Comparison of ENCODE assay signal across 8 cellular contexts in the genomic region with DNA sequence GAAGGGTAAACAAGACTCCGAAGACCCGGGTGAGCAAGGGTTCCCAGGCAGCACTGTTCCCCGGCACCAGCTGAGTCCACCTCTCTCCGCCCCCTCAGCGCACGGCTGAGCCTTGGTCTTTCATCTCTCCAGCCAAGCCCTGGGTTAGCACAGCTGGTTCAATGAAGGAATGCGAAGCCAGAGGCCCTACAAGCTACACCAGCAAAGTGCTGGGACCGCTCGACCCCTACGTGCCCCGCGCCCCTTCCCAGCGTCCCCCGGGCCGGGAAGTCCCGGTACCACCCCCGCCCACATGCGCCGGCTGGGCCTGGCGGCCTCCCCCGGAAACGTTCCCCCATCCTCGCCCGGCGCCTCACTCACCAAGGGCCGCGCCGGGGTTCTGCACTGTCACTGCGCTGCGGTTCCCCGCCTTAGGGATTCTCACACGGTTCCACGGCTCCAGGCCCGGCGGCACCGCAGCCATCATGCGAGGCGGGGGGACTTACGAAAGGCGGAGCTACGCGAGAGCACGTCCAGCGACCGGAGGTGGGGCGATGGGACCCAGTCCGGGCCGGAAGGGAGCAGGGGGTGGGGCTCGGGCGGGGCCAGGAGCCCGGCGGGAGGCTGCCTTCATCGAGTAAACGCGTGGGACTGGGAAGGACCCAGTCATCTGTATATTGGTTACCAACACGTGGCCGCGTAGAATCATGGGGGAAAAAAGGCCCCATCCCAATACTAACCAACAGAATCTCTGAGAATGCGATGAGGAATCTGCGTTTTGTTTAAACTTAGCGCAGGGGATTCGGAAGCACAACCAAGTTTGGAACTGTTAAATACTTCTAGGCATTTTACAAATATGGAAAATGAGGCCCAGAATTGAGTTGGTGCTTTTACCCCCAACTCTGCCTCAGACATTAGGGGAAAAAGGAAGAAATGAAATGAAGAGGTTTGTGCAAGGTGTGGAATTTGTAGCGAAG. TPM values are rescaled to one million over a fixed set of nuclear protein-coding genes. Genes with fewer than 3 reads are reported as not detected.
DNase-seq lines count a peak whose midpoint lies in the region; ATAC-seq and TF ChIP-seq lines count a peak whose summit lies in the region.

No MANE protein-coding gene starts in this region.

- DNase-seq in AG08395 (ENCODE audit: low spot score) (peak; percentile 97), NCI-H2227 (lab: John Stamatoyannopoulos, UW; ENCODE audit: unreplicated experiment) (peak; percentile 92), WTC11 (ENCODE audit: low spot score) (peak; percentile 85), caudate nucleus (lab: John Stamatoyannopoulos, UW) (peak in 60 of 61 donors; percentile 40 to 98 (median 91)), immature natural killer cell (peak; percentile 86 to 90 (median 87)), smooth muscle cell (lab: John Stamatoyannopoulos, UW; ENCODE audit: unreplicated experiment) (peak; percentile 70)

- H3K4me3 Mint-ChIP-seq in WTC11 (peak overlapping the region; percentile 84), immature natural killer cell (peak overlapping the region; percentile 92 to 97 (median 96))

- H3K4me1 ChIP-seq in smooth muscle cell (ENCODE audit: low read depth), result peaks cover 8% of the 10 kb centered on the region

- H3K9me3 ChIP-seq in smooth muscle cell (replicated peaks; ENCODE audit: low read depth), result no peaks in the 10 kb centered on the region

- WGBS in smooth muscle cell (ENCODE audit: low lambda C conversion rate), result 4% methylated on average over 60 of the region's 63 CpGs

- peak overlapping the region; percentile 92 for H3K4me2 ChIP-seq in smooth muscle cell

- peak overlapping the region; percentile 89 for H2AFZ ChIP-seq in smooth muscle cell (ENCODE audit: low read depth)

- CTCF ChIA-PET in WTC11 (lab: Charles Lee), result interaction anchor here (0.6 to 2.1 kb wide), 10 partner anchors 16 to 1778 kb away, joined by 3 to 13 read pairs (median 6); a partner anchor contains a TSS

- H3K79me2 ChIP-seq in smooth muscle cell (ENCODE audit: low read depth), result peaks cover 44% of the 10 kb centered on the region

- no peaks in the 10 kb centered on the region for H3F3A ChIP-seq in smooth muscle cell (ENCODE audit: low read depth)

- H3K27ac Mint-ChIP-seq in WTC11, result peak overlapping the region; percentile 94
- H3K27ac Mint-ChIP-seq in immature natural killer cell, result peak overlapping the region; percentile 93 to 99 (median 98)

- H3K27me3 ChIP-seq in smooth muscle cell (ENCODE audit: low read depth), result no peaks in the 10 kb centered on the region

- H3K27ac ChIP-seq in caudate nucleus (ENCODE audit: low read depth, low read length) (peak overlapping the region; percentile 95), smooth muscle cell (ENCODE audit: low read depth) (peak overlapping the region; percentile 85)

- H3K9me3 Mint-ChIP-seq in WTC11 (peaks cover 3% of the 10 kb centered on the region), immature natural killer cell (no peaks in the 10 kb centered on the region)

- peak overlapping the region; percentile 77 for H3K4me3 ChIP-seq in smooth muscle cell

- ATAC-seq in GM18909 (IDR thresholded peaks at IDR 0.05; ENCODE audit: poor library complexity, unreplicated experiment) (peak; percentile 95), HG03159 (IDR thresholded peaks at IDR 0.05; ENCODE audit: unreplicated experiment) (peak; percentile 89), WTC11 (peak; percentile 95)

- POLR2A ChIA-PET in WTC11 (lab: Charles Lee), result interaction anchor here (1.0 kb wide), 2 partner anchors 272 to 285 kb away, joined by 3 to 4 read pairs; no protein-coding TSS in a partner anchor

- peak overlapping the region; percentile 89 for H3K9ac ChIP-seq in smooth muscle cell (ENCODE audit: low read depth)

- H3K36me3 ChIP-seq in smooth muscle cell (ENCODE audit: low read depth), result no peaks in the 10 kb centered on the region

- H3K36me3 Mint-ChIP-seq in WTC11 (peaks cover 20% of the 10 kb centered on the region), immature natural killer cell (peaks cover 0 to 7% (median 6%) of the 10 kb centered on the region in 3 donors)

- no peaks in the 10 kb centered on the region for H4K20me1 ChIP-seq in smooth muscle cell (ENCODE audit: low read depth)

- H3K4me1 Mint-ChIP-seq in WTC11 (peaks cover 22% of the 10 kb centered on the region), immature natural killer cell (peaks cover 35 to 63% of the 10 kb centered on the region in 2 donors)

- TF ChIP-seq CTCF in WTC11 (IDR thresholded peaks at IDR 0.05) (no peak), smooth muscle cell (IDR thresholded peaks at IDR 0.05; ENCODE audit: borderline replicate concordance, insufficient read depth, poor library complexity, severe bottlenecking) (no peak)

- H3K27me3 Mint-ChIP-seq in WTC11 (ENCODE audit: low read depth) (peaks cover 11% of the 10 kb centered on the region), immature natural killer cell (ENCODE audit: low read depth in 3 of 3) (peaks cover 0 to 10% (median 6%) of the 10 kb centered on the region in 3 donors)

TF ChIP-seq in WTC11, 78 proteins besides CTCF, POLR2A, EP300 and RAD21 (continues in another document):
- TF ChIP-seq ZBTB21 (CRISPR knock-in tag; IDR thresholded peaks at IDR 0.05; ENCODE audit: borderline replicate concordance), result peak; percentile 88
- TF ChIP-seq, protein P1, sequence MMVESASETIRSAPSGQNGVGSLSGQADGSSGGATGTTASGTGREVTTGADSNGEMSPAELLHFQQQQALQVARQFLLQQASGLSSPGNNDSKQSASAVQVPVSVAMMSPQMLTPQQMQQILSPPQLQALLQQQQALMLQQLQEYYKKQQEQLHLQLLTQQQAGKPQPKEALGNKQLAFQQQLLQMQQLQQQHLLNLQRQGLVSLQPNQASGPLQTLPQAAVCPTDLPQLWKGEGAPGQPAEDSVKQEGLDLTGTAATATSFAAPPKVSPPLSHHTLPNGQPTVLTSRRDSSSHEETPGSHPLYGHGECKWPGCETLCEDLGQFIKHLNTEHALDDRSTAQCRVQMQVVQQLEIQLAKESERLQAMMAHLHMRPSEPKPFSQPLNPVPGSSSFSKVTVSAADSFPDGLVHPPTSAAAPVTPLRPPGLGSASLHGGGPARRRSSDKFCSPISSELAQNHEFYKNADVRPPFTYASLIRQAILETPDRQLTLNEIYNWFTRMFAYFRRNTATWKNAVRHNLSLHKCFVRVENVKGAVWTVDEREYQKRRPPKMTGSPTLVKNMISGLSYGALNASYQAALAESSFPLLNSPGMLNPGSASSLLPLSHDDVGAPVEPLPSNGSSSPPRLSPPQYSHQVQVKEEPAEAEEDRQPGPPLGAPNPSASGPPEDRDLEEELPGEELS (CRISPR knock-in tag; IDR thresholded peaks at IDR 0.05), result peak; percentile 37; the same call in 1 of the 2 replicates
- TF ChIP-seq, protein P2, sequence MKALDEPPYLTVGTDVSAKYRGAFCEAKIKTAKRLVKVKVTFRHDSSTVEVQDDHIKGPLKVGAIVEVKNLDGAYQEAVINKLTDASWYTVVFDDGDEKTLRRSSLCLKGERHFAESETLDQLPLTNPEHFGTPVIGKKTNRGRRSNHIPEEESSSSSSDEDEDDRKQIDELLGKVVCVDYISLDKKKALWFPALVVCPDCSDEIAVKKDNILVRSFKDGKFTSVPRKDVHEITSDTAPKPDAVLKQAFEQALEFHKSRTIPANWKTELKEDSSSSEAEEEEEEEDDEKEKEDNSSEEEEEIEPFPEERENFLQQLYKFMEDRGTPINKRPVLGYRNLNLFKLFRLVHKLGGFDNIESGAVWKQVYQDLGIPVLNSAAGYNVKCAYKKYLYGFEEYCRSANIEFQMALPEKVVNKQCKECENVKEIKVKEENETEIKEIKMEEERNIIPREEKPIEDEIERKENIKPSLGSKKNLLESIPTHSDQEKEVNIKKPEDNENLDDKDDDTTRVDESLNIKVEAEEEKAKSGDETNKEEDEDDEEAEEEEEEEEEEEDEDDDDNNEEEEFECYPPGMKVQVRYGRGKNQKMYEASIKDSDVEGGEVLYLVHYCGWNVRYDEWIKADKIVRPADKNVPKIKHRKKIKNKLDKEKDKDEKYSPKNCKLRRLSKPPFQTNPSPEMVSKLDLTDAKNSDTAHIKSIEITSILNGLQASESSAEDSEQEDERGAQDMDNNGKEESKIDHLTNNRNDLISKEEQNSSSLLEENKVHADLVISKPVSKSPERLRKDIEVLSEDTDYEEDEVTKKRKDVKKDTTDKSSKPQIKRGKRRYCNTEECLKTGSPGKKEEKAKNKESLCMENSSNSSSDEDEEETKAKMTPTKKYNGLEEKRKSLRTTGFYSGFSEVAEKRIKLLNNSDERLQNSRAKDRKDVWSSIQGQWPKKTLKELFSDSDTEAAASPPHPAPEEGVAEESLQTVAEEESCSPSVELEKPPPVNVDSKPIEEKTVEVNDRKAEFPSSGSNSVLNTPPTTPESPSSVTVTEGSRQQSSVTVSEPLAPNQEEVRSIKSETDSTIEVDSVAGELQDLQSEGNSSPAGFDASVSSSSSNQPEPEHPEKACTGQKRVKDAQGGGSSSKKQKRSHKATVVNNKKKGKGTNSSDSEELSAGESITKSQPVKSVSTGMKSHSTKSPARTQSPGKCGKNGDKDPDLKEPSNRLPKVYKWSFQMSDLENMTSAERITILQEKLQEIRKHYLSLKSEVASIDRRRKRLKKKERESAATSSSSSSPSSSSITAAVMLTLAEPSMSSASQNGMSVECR (CRISPR knock-in tag; IDR thresholded peaks at IDR 0.05; ENCODE audit: borderline replicate concordance), result peak; percentile 62
- TF ChIP-seq NFE2L1 (CRISPR knock-in tag; IDR thresholded peaks at IDR 0.05), result no peak
- TF ChIP-seq, protein P3, sequence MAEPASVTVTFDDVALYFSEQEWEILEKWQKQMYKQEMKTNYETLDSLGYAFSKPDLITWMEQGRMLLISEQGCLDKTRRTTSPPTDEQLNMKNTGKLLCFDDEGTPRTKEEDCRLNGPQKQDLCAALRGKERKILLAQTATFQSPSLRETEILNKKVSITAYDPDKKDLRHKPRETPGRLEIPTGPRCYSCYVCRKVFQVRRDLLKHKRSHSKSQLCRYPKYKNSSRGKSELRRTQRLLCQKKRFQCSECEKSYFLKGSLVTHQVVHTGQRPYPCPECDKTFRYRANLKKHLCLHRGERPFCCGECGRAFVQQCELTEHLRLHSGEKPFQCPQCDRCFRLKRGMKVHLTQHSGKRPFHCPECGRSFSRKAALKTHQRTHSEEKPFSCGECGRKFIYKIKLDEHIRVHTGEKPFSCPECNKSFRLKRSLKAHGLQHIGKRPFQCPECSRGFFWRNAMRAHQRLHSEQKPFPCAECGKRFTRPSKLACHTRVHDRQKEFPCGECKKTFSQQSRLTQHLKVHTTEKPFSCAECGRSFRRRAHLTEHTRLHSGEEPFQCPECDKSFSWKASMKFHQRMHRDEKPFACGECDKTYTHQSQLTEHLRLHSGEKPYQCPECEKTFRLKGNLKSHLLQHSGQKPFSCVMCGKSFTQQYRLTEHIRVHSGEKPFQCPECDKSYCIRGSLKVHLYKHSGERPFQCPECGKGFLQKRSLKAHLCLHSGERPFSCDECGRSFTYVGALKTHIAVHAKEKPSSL (CRISPR knock-in tag; conservative IDR thresholded peaks at IDR 0.05), result no peak

RNA-seq across cellular contexts. Expression of a gene that starts 28.7 kb away (rescaled TPM):
- total RNA-seq in WTC11 (2021) (18.6 to 19.5 TPM (median 18.6 TPM) in 3 replicates), smooth muscle cell (17.7 and 21.5 TPM in 2 replicates)
- polyA plus RNA-seq in immature natural killer cell (10 to 100 TPM; 14.5 to 34.9 (median 28.3) TPM), smooth muscle cell (9.7 and 10.2 TPM in 2 replicates)

RNA-seq across cellular contexts. Expression of a gene that starts 44.6 kb away (rescaled TPM):
- total RNA-seq in WTC11 (2021) (not detected in 3 replicates), smooth muscle cell (1.1 TPM in 1 of 2 replicates, not detected in the other)
- polyA plus RNA-seq in immature natural killer cell (1 to 10 TPM; 1.4 to 1.9 (median 1.7) TPM), smooth muscle cell (not detected in 2 replicates)

Comparison
In these comparisons a context has a peak if more than half of its experiments do, and no peak if none do; other contexts are left out.
1. Peak in every context shown above with its lines: DNase-seq, ATAC-seq, H3K4me3 ChIP-seq and H3K27ac ChIP-seq.